ENCODE assay signal across 1 cellular context in genomic region chr6:219641-220198, GRCh38.
TF ChIP-seq lines count a peak whose summit lies in the region.

No MANE protein-coding gene starts in this region.

TF ChIP-seq in GM12878, 131 proteins besides CTCF, POLR2A, EP300 and RAD21 (continued from another document):
- TF ChIP-seq EGR1 (IDR thresholded peaks at IDR 0.05; ENCODE audit: borderline replicate concordance in 1 of 2, low read depth in 2 of 2, low read length in 2 of 2) (peak in 1 of 2 experiments; percentile 43; a peak in 1 of 3 replicates), LARP7 (IDR thresholded peaks at IDR 0.05) (0 out of 2 replicates have a peak, but pooled peaks have one; percentile 47), BCL11A (IDR thresholded peaks at IDR 0.05; ENCODE audit: low read depth, low read length) (peak; percentile 37; the same call in 1 of the 2 replicates), POLR2AphosphoS5 (IDR thresholded peaks at IDR 0.05; ENCODE audit: low read length) (peak; percentile 80), IKZF2 (IDR thresholded peaks at IDR 0.05) (peak; percentile 88), IKZF1 (conservative IDR thresholded peaks at IDR 0.05) (peak; percentile 48), MTA2 (IDR thresholded peaks at IDR 0.05; ENCODE audit: low read depth) (peak; percentile 36), POU2F2 (IDR thresholded peaks at IDR 0.05; ENCODE audit: borderline replicate concordance, low read depth, low read length) (peak; percentile 45; the same call in 1 of the 3 replicates), TCF3 (IDR thresholded peaks at IDR 0.05; ENCODE audit: borderline replicate concordance, insufficient read depth, low read depth, low read length) (no peak), STAT1 (conservative IDR thresholded peaks at IDR 0.05) (no peak), ZNF217 (IDR thresholded peaks at IDR 0.05) (peak; percentile 93), SMC3 (IDR thresholded peaks at IDR 0.05; ENCODE audit: borderline replicate concordance, low read length) (no peak), EED (IDR thresholded peaks at IDR 0.05; ENCODE audit: low read depth) (peak; percentile 96), DPF2 (IDR thresholded peaks at IDR 0.05) (peak; percentile 95), ETV6 (conservative IDR thresholded peaks at IDR 0.05 in 1 of 2, IDR thresholded peaks at IDR 0.05 in 1 of 2; ENCODE audit: borderline replicate concordance in 1 of 2, low read depth in 1 of 2) (no peak)
TF ChIP-seq in GM12878: peak in this region for 19.
